In genomic region chr19:3578390-3578789, GRCh38 we compare ENCODE assay signal across 17 cellular contexts. TPM values are rescaled to one million over a fixed set of nuclear protein-coding genes. Genes with fewer than 3 reads are reported as not detected.
"Had no signal": no experiment of that assay in that cellular context is flagged by ENCODE, and none has a peak within 500 bp of the region (broad histone marks: within the 10 kb centered on the region; RNA-seq: fewer than 3 reads in every experiment).

No MANE protein-coding gene starts in this region.

- DNase-seq: activated CD4-positive, alpha-beta T cell treated with anti-CD3 and anti-CD28 coated beads, Interleukin-2, amount 50 U/mL, for 48 hours; activated CD4-positive, CD25-positive, alpha-beta regulatory T cell treated with anti-CD3 and anti-CD28 coated beads, Interleukin-2, amount 50 U/mL, for 72 hours; activated gamma-delta T cell treated with Interleukin-2 at 50 U/mL for 16 hours; activated naive CD8-positive, alpha-beta T cell treated with anti-CD3 and anti-CD28 coated beads for 36 hours; activated T-cell treated with anti-CD3 and anti-CD28 coated beads, Interleukin-2, amount 50 U/mL, for 48 hours; brain microvascular endothelial cell; cerebellar nuclear complex; dermis blood vessel endothelial cell; islet precursor cell; nephron progenitor cell; stimulated activated CD4-positive, alpha-beta T cell treated with anti-CD3 and anti-CD28 coated beads, Interleukin-2, amount 100 ng/mL, for 48 hours; stimulated activated naive CD8-positive, alpha-beta T cell treated with anti-CD3 and anti-CD28 coated beads, Interleukin-15, Interleukin-2, amounts not matched to agents 100 U/mL and 50 U/mL, for 24 hours; upper lobe of right lung had no signal

- H3K36me3 ChIP-seq: upper lobe of right lung had no signal

- H3K27ac Mint-ChIP-seq: activated naive CD8-positive, alpha-beta T cell treated with anti-CD3 and anti-CD28 coated beads for 36 hours; nephron progenitor cell; T-helper 2 cell treated with Interferon-gamma antibody and Interleukin-4, amounts not matched to agents 5 μg/mL and 100 μg/mL, for 36 hours had no signal

- H3K4me3 Mint-ChIP-seq: activated naive CD8-positive, alpha-beta T cell treated with anti-CD3 and anti-CD28 coated beads for 36 hours; nephron progenitor cell; T-helper 2 cell treated with Interferon-gamma antibody and Interleukin-4, amounts not matched to agents 5 μg/mL and 100 μg/mL, for 36 hours had no signal

- H3K9me3 ChIP-seq: left lung, suprapubic skin, upper lobe of right lung had no signal

- ATAC-seq: left lung; stimulated activated naive CD8-positive, alpha-beta T cell treated with anti-CD3 and anti-CD28 coated beads, Interleukin-15, Interleukin-2, amounts not matched to agents 100 U/mL and 50 U/mL, for 24 hours; upper lobe of right lung had no signal

- H3K27ac ChIP-seq: brain microvascular endothelial cell, left lung, suprapubic skin, upper lobe of right lung had no signal

- H3K9me3 Mint-ChIP-seq: activated naive CD8-positive, alpha-beta T cell treated with anti-CD3 and anti-CD28 coated beads for 36 hours; nephron progenitor cell; T-helper 2 cell treated with Interferon-gamma antibody and Interleukin-4, amounts not matched to agents 5 μg/mL and 100 μg/mL, for 36 hours had no signal

- H3K27me3 ChIP-seq: brain microvascular endothelial cell, left lung, upper lobe of right lung had no signal

- H3K27me3 Mint-ChIP-seq: activated naive CD8-positive, alpha-beta T cell treated with anti-CD3 and anti-CD28 coated beads for 36 hours had no signal

- H3K4me3 ChIP-seq: left lung, upper lobe of right lung had no signal

RNA-seq across cellular contexts. Expression of gene TEKTIP1, which starts 39.4 kb away (rescaled TPM):
- total RNA-seq: dermis blood vessel endothelial cell, fibroblast of villous mesenchyme had no signal
